15 cellular contexts compared by ENCODE assay signal in the genomic region with DNA sequence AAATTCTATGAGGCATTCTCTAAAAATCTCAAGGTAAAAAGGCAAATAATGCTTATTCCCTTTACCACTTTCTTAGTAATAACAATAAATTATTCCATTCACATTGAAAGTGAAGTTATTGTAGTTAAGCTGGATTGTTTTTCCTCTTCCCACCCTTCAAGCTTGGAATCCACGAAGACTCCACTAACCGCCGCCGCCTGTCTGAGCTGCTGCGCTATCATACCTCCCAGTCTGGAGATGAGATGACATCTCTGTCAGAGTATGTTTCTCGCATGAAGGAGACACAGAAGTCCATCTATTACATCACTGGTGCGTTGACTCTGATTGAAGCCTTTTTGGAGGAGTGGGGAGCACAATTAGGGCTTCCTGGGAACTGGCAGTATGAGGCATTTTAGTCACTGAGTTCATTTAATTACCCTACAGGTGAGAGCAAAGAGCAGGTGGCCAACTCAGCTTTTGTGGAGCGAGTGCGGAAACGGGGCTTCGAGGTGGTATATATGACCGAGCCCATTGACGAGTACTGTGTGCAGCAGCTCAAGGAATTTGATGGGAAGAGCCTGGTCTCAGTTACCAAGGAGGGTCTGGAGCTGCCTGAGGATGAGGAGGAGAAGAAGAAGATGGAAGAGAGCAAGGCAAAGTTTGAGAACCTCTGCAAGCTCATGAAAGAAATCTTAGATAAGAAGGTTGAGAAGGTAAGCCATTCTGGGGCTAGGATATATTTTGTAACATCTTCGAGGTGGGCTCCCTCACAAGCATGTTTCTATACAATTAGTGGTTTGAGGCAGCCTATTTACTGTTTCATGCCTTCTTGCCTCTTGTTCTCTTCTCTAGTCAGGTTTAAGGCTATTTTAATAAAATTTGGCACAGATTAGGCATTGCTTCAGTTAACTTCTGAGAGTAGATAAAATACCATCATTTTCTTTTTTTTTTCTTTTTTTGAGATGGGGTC. TPM values are rescaled to one million over a fixed set of nuclear protein-coding genes. Genes with fewer than 3 reads are reported as not detected.
DNase-seq lines count a peak whose midpoint lies in the region; ATAC-seq and TF ChIP-seq lines count a peak whose summit lies in the region.
"Had no signal": no experiment of that assay in that cellular context is flagged by ENCODE, and none has a peak within 500 bp of the region (broad histone marks: within the 10 kb centered on the region; RNA-seq: fewer than 3 reads in every experiment).

No MANE protein-coding gene starts in this region.

- H3K4me1 ChIP-seq in subcutaneous abdominal adipose tissue (ENCODE audit: control insufficient read depth in 5 of 5, insufficient read depth in 5 of 5, low read length in 5 of 5) (peaks cover 11 to 37% (median 31%) of the 10 kb centered on the region in 5 donors), sigmoid colon (peaks cover 0 to 34% (median 28%) of the 10 kb centered on the region in 4 donors)

- H3K36me3 Mint-ChIP-seq in glutamatergic neuron (ENCODE audit: unreplicated experiment) = peaks cover 16% of the 10 kb centered on the region

- H3K4me3 Mint-ChIP-seq in glutamatergic neuron (ENCODE audit: unreplicated experiment) = peak overlapping the region; percentile 60

- no peak overlapping the region for H3K4me3 ChIP-seq in subcutaneous abdominal adipose tissue (ENCODE audit: low read depth in 1 of 5, low read length in 5 of 5)
- H3K4me3 ChIP-seq in sigmoid colon = no peak overlapping the region
- H3K4me3 ChIP-seq: right lobe of liver, suprapubic skin had no signal

- H3K9me3 Mint-ChIP-seq in glutamatergic neuron (ENCODE audit: unreplicated experiment) = peaks cover 23% of the 10 kb centered on the region
- H3K9me3 Mint-ChIP-seq: T-cell had no signal

- H3K27me3 Mint-ChIP-seq in glutamatergic neuron (ENCODE audit: unreplicated experiment) = peaks cover 17% of the 10 kb centered on the region
- H3K27me3 Mint-ChIP-seq: T-cell had no signal

- TF ChIP-seq CTCF in RWPE1 (conservative IDR thresholded peaks at IDR 0.05; ENCODE audit: low read depth) (no peak), glutamatergic neuron (IDR thresholded peaks at IDR 0.05; ENCODE audit: partially characterized antibody, unreplicated experiment) (no peak), sigmoid colon (IDR thresholded peaks at IDR 0.05) (no peak)

- TF ChIP-seq POLR2A in sigmoid colon (IDR thresholded peaks at IDR 0.05) = no peak

- DNase-seq in left cardiac atrium (peak; percentile 20), cardiac septum (ENCODE audit: low spot score) (no peak), RWPE1 (ENCODE audit: low spot score) (no peak), glutamatergic neuron (no peak), NCI-H748 treated with DMSO at 0.1 percent for 48 hours (lab: John Stamatoyannopoulos, UW) (no peak), cerebellum (ENCODE audit: low spot score) (no peak), sigmoid colon (no peak)
- DNase-seq: C1 segment of cervical spinal cord, GDM1, kidney, T-cell had no signal

- no peak for ATAC-seq in left cardiac atrium
- ATAC-seq: right lobe of liver, T-cell had no signal

- H3K9me3 ChIP-seq in subcutaneous abdominal adipose tissue (ENCODE audit: control insufficient read depth in 5 of 5, low read length in 5 of 5) (no peaks in the 10 kb centered on the region), sigmoid colon (no peaks in the 10 kb centered on the region)
- H3K9me3 ChIP-seq: right lobe of liver, suprapubic skin had no signal

- peaks cover 37% of the 10 kb centered on the region for H3K4me1 Mint-ChIP-seq in glutamatergic neuron (ENCODE audit: low read depth, unreplicated experiment)

- no peak for TF ChIP-seq EP300 in sigmoid colon (IDR thresholded peaks at IDR 0.05)

- no peaks in the 10 kb centered on the region for H3K27me3 ChIP-seq in subcutaneous abdominal adipose tissue (ENCODE audit: control insufficient read depth in 5 of 5, insufficient read depth in 4 of 5, low read length in 5 of 5)
- H3K27me3 ChIP-seq in sigmoid colon = no peaks in the 10 kb centered on the region
- H3K27me3 ChIP-seq: right lobe of liver, suprapubic skin had no signal

- intact Hi-C loops in left cardiac atrium (cut with DNase I) (no loop called here), cardiac septum (cut with DNase I) (no loop called here), sigmoid colon (cut with DNase I) (no loop called here)

- H3K27ac Mint-ChIP-seq in glutamatergic neuron (ENCODE audit: unreplicated experiment) = peak overlapping the region; percentile 29

- CTCF ChIA-PET in RWPE1 (lab: Yijun Ruan, JAX) = no interaction called here

- POLR2A ChIA-PET in RWPE1 (lab: Yijun Ruan, JAX; ENCODE audit: low non-redundant PET) = no interaction called here

- 84 to 90% methylated on average over 14 of the region's 14 CpGs for WGBS in sigmoid colon, 2 donors

- H3K27ac ChIP-seq in RWPE1 (peak overlapping the region; percentile 45), subcutaneous abdominal adipose tissue (ENCODE audit: low read depth, low read length) (peak overlapping the region; percentile 33), sigmoid colon (no peak overlapping the region)
- H3K27ac ChIP-seq: suprapubic skin had no signal

- H3K9ac ChIP-seq in subcutaneous abdominal adipose tissue (ENCODE audit: low read length in 5 of 5) = no peak overlapping the region

- H3K36me3 ChIP-seq in subcutaneous abdominal adipose tissue (ENCODE audit: control insufficient read depth in 5 of 5, insufficient read depth in 5 of 5, low read length in 5 of 5) (peaks cover 29 to 75% (median 70%) of the 10 kb centered on the region in 5 donors), sigmoid colon (peaks cover 49 to 71% (median 64%) of the 10 kb centered on the region in 4 donors)

RNA-seq across cellular contexts. Expression of gene HSP90AB1, which starts 4.9 kb away (rescaled TPM):
- total RNA-seq in left cardiac atrium (100 to 1,000 TPM; 657 to 662 TPM), cardiac septum (873 TPM), glutamatergic neuron (ENCODE audit: unreplicated experiment) (771 TPM), cerebellum (210 TPM), sigmoid colon (100 to 1,000 TPM; 442 to 569 (median 518) TPM)
- 100 to 1,000 TPM; 182 to 484 (median 320) TPM for polyA plus RNA-seq in sigmoid colon

RNA-seq across cellular contexts. Expression of gene SLC35B2, which starts 5.5 kb away (rescaled TPM):
- total RNA-seq in left cardiac atrium (10 to 100 TPM; 23.3 to 29.9 TPM), cardiac septum (23.2 TPM), glutamatergic neuron (ENCODE audit: unreplicated experiment) (71.8 TPM), cerebellum (23.9 TPM), sigmoid colon (10 to 100 TPM; 25.3 to 28.8 (median 27.2) TPM)
- 10 to 100 TPM in 1 of 3 donors, 1 to 10 TPM in 2; 7.2 to 36.9 (median 7.9) TPM for polyA plus RNA-seq in sigmoid colon

RNA-seq across cellular contexts. Expression of gene NFKBIE, which starts 13.5 kb away (rescaled TPM):
- 1 to 10 TPM; 3.8 to 5.8 TPM for total RNA-seq in left cardiac atrium
- 4.7 TPM for total RNA-seq in cardiac septum
- total RNA-seq in glutamatergic neuron (ENCODE audit: unreplicated experiment) = 15.3 TPM
- total RNA-seq in cerebellum = 4.5 TPM
- total RNA-seq in sigmoid colon = 10 to 100 TPM in 1 of 4 donors, 1 to 10 TPM in 3; 4.7 to 13.6 (median 8.4) TPM
- polyA plus RNA-seq in sigmoid colon = 10 to 100 TPM in 2 of 3 donors, 1 to 10 TPM in 1; 8.4 to 16.2 (median 13.4) TPM

RNA-seq across cellular contexts. Expression of gene TMEM151B, which starts 18.4 kb away (rescaled TPM):
- under 1 TPM in 1 of 2 donors, not detected in 1; 0.05 TPM for total RNA-seq in left cardiac atrium
- total RNA-seq in cardiac septum = 0.08 TPM
- total RNA-seq in glutamatergic neuron (ENCODE audit: unreplicated experiment) = 51.3 TPM
- 25.6 TPM for total RNA-seq in cerebellum
- 1 to 10 TPM in 1 of 4 donors, under 1 TPM in 3; 0.16 to 1.1 (median 0.68) TPM for total RNA-seq in sigmoid colon
- polyA plus RNA-seq in sigmoid colon = under 1 TPM in 1 of 3 donors, not detected in 2; 0.63 TPM
- total RNA-seq: glomerular endothelial cell, kidney, right lobe of liver had no signal

RNA-seq across cellular contexts. Expression of gene SLC29A1, which starts 28.5 kb away (rescaled TPM):
- 100 to 1,000 TPM; 115 to 130 TPM for total RNA-seq in left cardiac atrium
- 105 TPM for total RNA-seq in cardiac septum
- total RNA-seq in glutamatergic neuron (ENCODE audit: unreplicated experiment) = 20.0 TPM
- 10.8 TPM for total RNA-seq in cerebellum
- 100 to 1,000 TPM; 147 to 195 (median 180) TPM for total RNA-seq in sigmoid colon
- polyA plus RNA-seq in sigmoid colon = 10 to 100 TPM in 2 of 3 donors, 1 to 10 TPM in 1; 4.2 to 24.8 (median 10.8) TPM

Comparison
In these comparisons a context has a peak if more than half of its experiments do, and no peak if none do; other contexts are left out.
1. H3K27ac ChIP-seq: peak in RWPE1 (single experiment) and subcutaneous abdominal adipose tissue (single experiment); none in sigmoid colon (0 of 4).